Comparison of ENCODE assay signal across 11 cellular contexts in the genomic region with DNA sequence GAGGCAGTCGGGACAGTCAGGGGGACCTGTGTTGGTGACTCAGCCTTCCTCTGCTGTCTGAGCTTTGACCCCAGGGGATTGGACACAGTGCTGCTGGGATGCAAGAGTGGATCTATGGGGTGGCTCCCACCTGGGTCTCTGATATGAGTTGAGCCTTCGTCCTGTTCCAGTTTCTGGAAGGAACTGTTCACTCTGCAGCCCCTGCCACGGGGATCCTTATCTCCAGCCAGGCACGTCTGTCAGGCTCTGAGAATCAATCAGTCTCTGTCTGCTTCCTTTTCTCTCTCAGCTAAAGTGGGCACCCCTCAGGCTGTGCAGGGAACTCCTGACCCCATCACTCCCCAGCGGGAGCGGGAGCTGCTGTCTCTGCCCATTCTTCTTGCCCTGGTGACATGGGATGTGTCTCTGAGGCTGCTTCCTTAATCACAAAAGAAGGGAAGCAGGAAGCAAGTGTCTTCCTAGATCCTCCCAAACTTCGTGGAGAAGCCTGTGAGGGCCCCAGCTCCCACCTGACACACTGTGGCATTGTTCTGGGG. TPM values are rescaled to one million over a fixed set of nuclear protein-coding genes. Genes with fewer than 3 reads are reported as not detected.
DNase-seq lines count a peak whose midpoint lies in the region; ATAC-seq and TF ChIP-seq lines count a peak whose summit lies in the region.
"Had no signal": no experiment of that assay in that cellular context is flagged by ENCODE, and none has a peak within 500 bp of the region (broad histone marks: within the 10 kb centered on the region; RNA-seq: fewer than 3 reads in every experiment).

No MANE protein-coding gene starts in this region.

- no peaks in the 10 kb centered on the region for H3K27me3 Mint-ChIP-seq in brain
- H3K27me3 Mint-ChIP-seq: activated T-helper 17 cell treated with anti-CD3 and anti-CD28 coated beads, Interleukin-2, amount 50 U/mL, for 72 hours had no signal

- H3K36me3 Mint-ChIP-seq in brain = peaks cover 4% of the 10 kb centered on the region

- H3K27ac ChIP-seq in GM23248 = no peak overlapping the region

- in situ Hi-C loops in GM23248 (cut with MboI) = no loop called here

- H3K9me2 ChIP-seq in GM23248 (ENCODE audit: insufficient read depth) = no peaks in the 10 kb centered on the region

- no peaks in the 10 kb centered on the region for H3K9me3 ChIP-seq in skeletal muscle satellite cell (replicated peaks; ENCODE audit: low read length)
- no peaks in the 10 kb centered on the region for H3K9me3 ChIP-seq in GM23248 (ENCODE audit: low read depth)

- ATAC-seq in left lobe of liver (peak; percentile 34), esophagus mucosa (no peak)
- ATAC-seq: activated T-helper 17 cell treated with anti-CD3 and anti-CD28 coated beads, Interleukin-2, amount 50 U/mL, for 72 hours; HCT116 had no signal

- H3K4me1 ChIP-seq in skeletal muscle satellite cell (ENCODE audit: control insufficient read depth, insufficient read depth, low read length) = peaks cover 14% of the 10 kb centered on the region
- H3K4me1 ChIP-seq in GM23248 (ENCODE audit: insufficient read depth) = no peaks in the 10 kb centered on the region; the same call in 1 of the 2 replicates

- H4K20me1 ChIP-seq in GM23248 (ENCODE audit: insufficient read depth) = no peaks in the 10 kb centered on the region

- H3K27me3 ChIP-seq in skeletal muscle satellite cell (ENCODE audit: control insufficient read depth, insufficient read depth, low read length) = no peaks in the 10 kb centered on the region
- H3K27me3 ChIP-seq in GM23248 (replicated peaks; ENCODE audit: insufficient read depth) = no peaks in the 10 kb centered on the region

- H3F3A ChIP-seq in GM23248 (ENCODE audit: insufficient read depth) = no peaks in the 10 kb centered on the region

- H3K9me3 Mint-ChIP-seq in brain = no peaks in the 10 kb centered on the region

- H3K27ac Mint-ChIP-seq in brain = peak overlapping the region in 3 of 5 experiments; percentile 36 to 78 (median 71)
- H3K27ac Mint-ChIP-seq: activated T-helper 17 cell treated with anti-CD3 and anti-CD28 coated beads, Interleukin-2, amount 50 U/mL, for 72 hours had no signal

- no peak overlapping the region for H2AFZ ChIP-seq in GM23248

- DNase-seq in EL (peak; percentile 16), left lobe of liver (ENCODE audit: low spot score) (no peak), GM23248 (no peak), NCI-H2196 (lab: John Stamatoyannopoulos, UW; ENCODE audit: unreplicated experiment) (no peak)
- DNase-seq in activated CD4-positive, alpha-beta T cell treated with anti-CD3 and anti-CD28 coated beads, Interleukin-2, amount 50 U/mL, for 1 hour = no peak
- DNase-seq: Karpas-422 had no signal

- H3K4me1 Mint-ChIP-seq in brain = peaks cover 45% of the 10 kb centered on the region
- H3K4me1 Mint-ChIP-seq: activated T-helper 17 cell treated with anti-CD3 and anti-CD28 coated beads, Interleukin-2, amount 50 U/mL, for 72 hours had no signal

- H3K79me2 ChIP-seq in GM23248 (ENCODE audit: insufficient read depth) = no peaks in the 10 kb centered on the region

- H3K36me3 ChIP-seq in skeletal muscle satellite cell (ENCODE audit: insufficient read depth, low read length) = no peaks in the 10 kb centered on the region
- no peaks in the 10 kb centered on the region for H3K36me3 ChIP-seq in GM23248 (ENCODE audit: low read depth)

- H3K4me3 ChIP-seq in skeletal muscle satellite cell (ENCODE audit: low read length) (no peak overlapping the region), GM23248 (no peak overlapping the region)

- TF ChIP-seq CTCF in brain (conservative IDR thresholded peaks at IDR 0.05) = no peak

- 7 to 9% methylated on average over 7 of the region's 7 CpGs for WGBS in GM23248 (ENCODE audit: low coverage in 1 of 2, low lambda C conversion rate in 2 of 2, missing lambda C conversion rate in 2 of 2), 2 experiments

- peak overlapping the region in 2 of 5 experiments; percentile 3 to 17 for H3K4me3 Mint-ChIP-seq in brain
- H3K4me3 Mint-ChIP-seq: activated T-helper 17 cell treated with anti-CD3 and anti-CD28 coated beads, Interleukin-2, amount 50 U/mL, for 72 hours had no signal

- H3K4me2 ChIP-seq in skeletal muscle satellite cell (ENCODE audit: low read length) = peak overlapping the region; percentile 5
- H3K4me2 ChIP-seq in GM23248 (ENCODE audit: unreplicated experiment) = no peak overlapping the region

- H3K9ac ChIP-seq in skeletal muscle satellite cell (ENCODE audit: low read depth, low read length) (no peak overlapping the region), GM23248 (no peak overlapping the region)

RNA-seq across cellular contexts. Expression of gene ARHGAP28, which starts 51.7 kb away (rescaled TPM):
- polyA plus RNA-seq in brain (ENCODE audit: insufficient read depth, low read depth, low replicate concordance) (1.2 TPM), GM23248 (2016; fragmentation: Nextera tagmentation; extraction: Ambion mirVana) (0.20 and 0.25 TPM in 2 replicates)
- total RNA-seq in left lobe of liver (0.68 TPM), esophagus mucosa (2.4 TPM)
- 1.5 and 2.6 TPM in 2 replicates for total RNA-seq in skeletal muscle satellite cell (2012; rRNA removed)
- total RNA-seq in GM23248 (2014; rRNA removed; shearing (Covaris generic)) = 0.63 TPM in 1 of 2 replicates, not detected in the other
- total RNA-seq: activated T-helper 17 cell treated with anti-CD3 and anti-CD28 coated beads, Interleukin-2, amount 50 U/mL, for 72 hours had no signal
